8 cellular contexts compared by ENCODE assay signal in genomic region chr11:94511932-94512781, GRCh38. TPM values are rescaled to one million over a fixed set of nuclear protein-coding genes. Genes with fewer than 3 reads are reported as not detected.
DNase-seq lines count a peak whose midpoint lies in the region; ATAC-seq, FAIRE-seq and TF ChIP-seq lines count a peak whose summit lies in the region.

Gene C11orf97, plus strand, starts transcription at chr11:94512461. Its CDS starts 68 bp downstream, at chr11:94512529.

- H3K27me3 Mint-ChIP-seq in activated CD8-positive, alpha-beta T cell treated with anti-CD3 and anti-CD28 coated beads, Interleukin-2, amount 10 ng/mL, durations not matched to agents 7 days and 5 days (ENCODE audit: low read depth) = peaks cover 43% of the 10 kb centered on the region
- peaks cover 12% of the 10 kb centered on the region for H3K27me3 Mint-ChIP-seq in memory B cell

- no peak within 1 kb of the TSS for H4K8ac ChIP-seq in H1 (ENCODE audit: extremely low read depth, insufficient read depth, low read length)

- H3K79me2 ChIP-seq in H1 (ENCODE audit: control insufficient read depth in 1 of 2, insufficient read depth in 2 of 2, low read length in 2 of 2) = no peaks in the 10 kb centered on the region

- H3K9me3 Mint-ChIP-seq in activated CD8-positive, alpha-beta T cell treated with anti-CD3 and anti-CD28 coated beads, Interleukin-2, amount 10 ng/mL, durations not matched to agents 7 days and 5 days (ENCODE audit: insufficient read depth) = no peaks in the 10 kb centered on the region
- H3K9me3 Mint-ChIP-seq in memory B cell = no peaks in the 10 kb centered on the region

- H3K14ac ChIP-seq in H1 (ENCODE audit: insufficient read length) = no peak within 1 kb of the TSS

- peak within 1 kb of the TSS; percentile 66 for H3K4me3 Mint-ChIP-seq in activated CD8-positive, alpha-beta T cell treated with anti-CD3 and anti-CD28 coated beads, Interleukin-2, amount 10 ng/mL, durations not matched to agents 7 days and 5 days
- peak within 1 kb of the TSS; percentile 84 for H3K4me3 Mint-ChIP-seq in memory B cell

- H3K9me3 ChIP-seq in H1 (ENCODE audit: insufficient read depth in 2 of 2, low read depth in 1 of 2, low read length in 1 of 2) = no peaks in the 10 kb centered on the region

- H3K79me1 ChIP-seq in H1 (ENCODE audit: low read depth, low read length) = no peaks in the 10 kb centered on the region; the same call in 1 of the 2 replicates

- peaks cover 0 to 4% (median 0%) of the 10 kb centered on the region in 4 experiments; a peak in 2 of 7 replicates for H3K4me1 ChIP-seq in H1 (replicated peaks in 1 of 4; ENCODE audit: control insufficient read depth in 3 of 4, insufficient read depth in 4 of 4, low read length in 3 of 4)

- no peaks in the 10 kb centered on the region for H3K36me3 Mint-ChIP-seq in activated CD8-positive, alpha-beta T cell treated with anti-CD3 and anti-CD28 coated beads, Interleukin-2, amount 10 ng/mL, durations not matched to agents 7 days and 5 days (ENCODE audit: low read depth)
- no peaks in the 10 kb centered on the region for H3K36me3 Mint-ChIP-seq in memory B cell

- no peak for TF ChIP-seq POLR2A in H1 (IDR thresholded peaks at IDR 0.05; ENCODE audit: control extremely low read depth in 1 of 2, low read depth in 2 of 2, low read length in 2 of 2)

- no peak within 1 kb of the TSS for H3K56ac ChIP-seq in H1 (replicated peaks; ENCODE audit: insufficient read length, low read depth, low read length)

- no peak within 1 kb of the TSS for H3K18ac ChIP-seq in H1 (ENCODE audit: extremely low read depth, low read length)

- DNase-seq in EH (ENCODE audit: low read depth) (peak; percentile 66), H7 (peak; percentile 86), NCI-H1092 (lab: John Stamatoyannopoulos, UW) (peak; percentile 8), H1 (ENCODE audit: low read depth in 1 of 2, low spot score in 2 of 2) (peak; percentile 25 to 88), memory B cell (ENCODE audit: low spot score in 2 of 2) (peak in 1 of 2 donors; percentile 13), NCI-H1105 treated with DMSO at 0.1 percent for 48 hours (lab: John Stamatoyannopoulos, UW) (no peak)
- peak; percentile 68 for DNase-seq in activated CD8-positive, alpha-beta T cell treated with anti-CD3 and anti-CD28 coated beads, Interleukin-2, amount 10 ng/mL, durations not matched to agents 7 days and 5 days
- DNase-seq in stimulated activated CD4-positive, alpha-beta T cell treated with anti-CD3 and anti-CD28 coated beads, TNF-alpha, amount 100 ng/mL, for 24 hours (ENCODE audit: low read depth in 3 of 3) = peak in 2 of 3 experiments; percentile 11 to 48

- no peak within 1 kb of the TSS for H4K91ac ChIP-seq in H1 (replicated peaks; ENCODE audit: insufficient read length, low read length)

- no peak within 1 kb of the TSS for H3K27ac Mint-ChIP-seq in activated CD8-positive, alpha-beta T cell treated with anti-CD3 and anti-CD28 coated beads, Interleukin-2, amount 10 ng/mL, durations not matched to agents 7 days and 5 days
- H3K27ac Mint-ChIP-seq in memory B cell = no peak within 1 kb of the TSS

- peak in 1 of 3 experiments; percentile 0; a peak in 1 of 4 replicates for TF ChIP-seq CTCF in H1 (IDR thresholded peaks at IDR 0.05; ENCODE audit: control extremely low read depth in 1 of 3, insufficient read depth in 1 of 3, low read depth in 1 of 3, low read length in 3 of 3)

- peak within 1 kb of the TSS; percentile 3 for H3K4ac ChIP-seq in H1 (replicated peaks; ENCODE audit: insufficient read length, low read depth, low read length)

- peaks cover 15% of the 10 kb centered on the region for H3K4me1 Mint-ChIP-seq in activated CD8-positive, alpha-beta T cell treated with anti-CD3 and anti-CD28 coated beads, Interleukin-2, amount 10 ng/mL, durations not matched to agents 7 days and 5 days (ENCODE audit: low read depth)
- peaks cover 5% of the 10 kb centered on the region for H3K4me1 Mint-ChIP-seq in memory B cell

- H3K4me3 ChIP-seq in H7 (ENCODE audit: insufficient read depth, low read depth, low read length) (peak within 1 kb of the TSS; percentile 42), H1 (ENCODE audit: extremely low read depth in 1 of 4, insufficient read depth in 2 of 4, low read depth in 3 of 4, low read length in 4 of 4) (peak within 1 kb of the TSS; percentile 40 to 60 (median 53))

- H2BK15ac ChIP-seq in H1 (ENCODE audit: low read length) = no peak within 1 kb of the TSS

- WGBS in H1 (ENCODE audit: extremely low coverage in 1 of 2, insufficient coverage in 1 of 2, insufficient read length in 1 of 2, insufficient replicate concordance in 2 of 2, low coverage in 1 of 2, low lambda C conversion rate in 2 of 2, missing lambda C conversion rate in 1 of 2), 2 experiments = 22% methylated on average over 38 of the region's 53 CpGs; no CpG with 5 or more reads in 1 of the 2 experiments

- H2BK120ac ChIP-seq in H1 (replicated peaks; ENCODE audit: low read depth, low read length) = no peak within 1 kb of the TSS

- 0 out of 3 replicates have a peak, but pooled peaks of 1 of the 2 experiments have one; percentile 9 for TF ChIP-seq EP300 in H1 (IDR thresholded peaks at IDR 0.05; ENCODE audit: borderline replicate concordance in 1 of 2, low read depth in 2 of 2, low read length in 2 of 2)

- peak within 1 kb of the TSS; percentile 72 for H2AFZ ChIP-seq in H1 (ENCODE audit: low read length)

- POLR2A ChIA-PET in activated CD8-positive, alpha-beta T cell treated with anti-CD3 and anti-CD28 coated beads, Interleukin-2, amount 10 ng/mL, durations not matched to agents 7 days and 5 days (lab: Charles Lee) = no interaction called here
- POLR2A ChIA-PET in H1 (lab: Charles Lee; ENCODE audit: partially characterized antibody) = interaction anchor here (0.9 to 1.7 kb wide), 2 partner anchors 20 to 38 kb away, joined by 3 read pairs; no protein-coding TSS in a partner anchor

- H3K27ac ChIP-seq in H1 (ENCODE audit: low read depth, low read length) = no peak within 1 kb of the TSS

- H2AK5ac ChIP-seq in H1 (ENCODE audit: low read depth, low read length) = no peak within 1 kb of the TSS

- H3K23ac ChIP-seq in H1 (ENCODE audit: insufficient read length) = no peak within 1 kb of the TSS

- peaks cover 9% of the 10 kb centered on the region for H3K23me2 ChIP-seq in H1 (ENCODE audit: low read depth, low read length)

- no peaks in the 10 kb centered on the region for H3K36me3 ChIP-seq in H7 (replicated peaks; ENCODE audit: control insufficient read depth, insufficient read depth, low read length)
- H3K36me3 ChIP-seq in H1 (ENCODE audit: control insufficient read depth in 2 of 4, insufficient read depth in 4 of 4, low read length in 3 of 4) = no peaks in the 10 kb centered on the region

- peaks cover 11% of the 10 kb centered on the region for H3K27me3 ChIP-seq in H7 (ENCODE audit: control insufficient read depth, insufficient read depth, low read length)
- H3K27me3 ChIP-seq in H1 (replicated peaks in 1 of 4; ENCODE audit: control insufficient read depth in 3 of 4, extremely low read depth in 1 of 4, insufficient read depth in 3 of 4, low read length in 3 of 4) = peaks cover 0 to 14% (median 13%) of the 10 kb centered on the region in 4 experiments; a peak in 5 of 7 replicates

- FAIRE-seq in H1 (lab: Jason Lieb, UNC) = no peak

- TF ChIP-seq RAD21 in H1 (IDR thresholded peaks at IDR 0.05 in 1 of 2, conservative IDR thresholded peaks at IDR 0.05 in 1 of 2; ENCODE audit: low read depth in 2 of 2, low read length in 2 of 2) = no peak

- H3K4me2 ChIP-seq in H1 (ENCODE audit: insufficient read depth in 1 of 2, low read depth in 2 of 2, low read length in 2 of 2) = peak within 1 kb of the TSS; percentile 73 to 92

- peaks cover 0 to 2% of the 10 kb centered on the region in 2 experiments for H4K20me1 ChIP-seq in H1 (replicated peaks in 1 of 2; ENCODE audit: control insufficient read depth in 1 of 2, insufficient read depth in 2 of 2, low read length in 2 of 2)

- H3K9ac ChIP-seq in H1 (replicated peaks in 1 of 4; ENCODE audit: extremely low read depth in 1 of 4, low read depth in 3 of 4, low read length in 3 of 4) = peak within 1 kb of the TSS in 1 of 4 experiments; percentile 3; a peak in 1 of 7 replicates

- no peak within 1 kb of the TSS for H2BK5ac ChIP-seq in H1 (ENCODE audit: low read depth, low read length)

- no peak within 1 kb of the TSS for H2BK20ac ChIP-seq in H1 (ENCODE audit: low read length)

- no peak within 1 kb of the TSS; the same call in 1 of the 2 replicates for H2BK12ac ChIP-seq in H1 (ENCODE audit: low read depth, low read length)

- ATAC-seq in activated CD8-positive, alpha-beta T cell treated with anti-CD3 and anti-CD28 coated beads, Interleukin-2, amount 10 ng/mL, durations not matched to agents 7 days and 5 days = peak; percentile 90
- ATAC-seq in memory B cell (ENCODE audit: low read depth) = peak; percentile 70

- no peak within 1 kb of the TSS for H4K5ac ChIP-seq in H1 (ENCODE audit: insufficient read length, low read depth, low read length)

- CTCF ChIA-PET in activated CD8-positive, alpha-beta T cell treated with anti-CD3 and anti-CD28 coated beads, Interleukin-2, amount 10 ng/mL, durations not matched to agents 7 days and 5 days (lab: Charles Lee) = interaction anchor here (0.7 to 1.3 kb wide), 4 partner anchors 8 to 617 kb away, joined by 3 read pairs; no protein-coding TSS in a partner anchor
- CTCF ChIA-PET in H1 (lab: Charles Lee; ENCODE audit: partially characterized antibody) = interaction anchor here (0.6 to 2.8 kb wide), 7 partner anchors 9 to 617 kb away, joined by 3 to 16 read pairs (median 4); no protein-coding TSS in a partner anchor

TF ChIP-seq in H1, 55 proteins besides CTCF, POLR2A, EP300 and RAD21 (continues in another document):
- TF ChIP-seq JUN (IDR thresholded peaks at IDR 0.05; ENCODE audit: low read depth, low read length) = no peak
- TF ChIP-seq ASH2L (IDR thresholded peaks at IDR 0.05; ENCODE audit: low read length) = peak; percentile 34
- TF ChIP-seq SP2 (IDR thresholded peaks at IDR 0.05; ENCODE audit: low read length) = no peak
- TF ChIP-seq KDM5A (IDR thresholded peaks at IDR 0.05; ENCODE audit: low read length) = no peak
- no peak for TF ChIP-seq SUZ12 (IDR thresholded peaks at IDR 0.05; ENCODE audit: low read length)
- peak in 1 of 2 experiments; percentile 89; a peak in 2 of 4 replicates for TF ChIP-seq HDAC2 (IDR thresholded peaks at IDR 0.05; ENCODE audit: borderline replicate concordance in 1 of 2, low read depth in 2 of 2, low read length in 2 of 2)

RNA-seq across cellular contexts. Expression of gene C11orf97, which starts in this region (rescaled TPM):
- not detected in 2 replicates for total RNA-seq in H7 (2014; rRNA removed; shearing (Covaris generic))
- not detected for total RNA-seq in activated CD8-positive, alpha-beta T cell treated with anti-CD3 and anti-CD28 coated beads, Interleukin-2, amount 10 ng/mL, durations not matched to agents 7 days and 5 days
- total RNA-seq in H1 (2021; fragmentation: NEBNext Ultra II Directional; extraction: Animal tissue kit (Norgen Biotek cat#: 25700)) = not detected in 2 replicates
- not detected in 2 replicates for polyA plus RNA-seq in H1 (2011; rRNA removed)
- polyA plus RNA-seq in H1 (2011; cell fraction: cytosol; rRNA removed) = not detected
- not detected for polyA plus RNA-seq in H1 (2011; cell fraction: nucleus; rRNA removed)
- polyA plus RNA-seq in H1 (2012, experiment 1 of 2) = not detected in 4 replicates
- not detected for polyA plus RNA-seq in H1 (2012, experiment 2 of 2)
- polyA plus RNA-seq in H1 (2013, experiment 1 of 2) = not detected
- not detected for polyA plus RNA-seq in H1 (2013, experiment 2 of 2)
- not detected in 2 replicates for polyA minus RNA-seq in H1 (2011; rRNA and poly(A)+ RNA removed)
- not detected for polyA minus RNA-seq in H1 (2011; cell fraction: cytosol; rRNA and poly(A)+ RNA removed)
- polyA minus RNA-seq in H1 (2011; cell fraction: nucleus; rRNA and poly(A)+ RNA removed) = not detected

Comparison
In these comparisons a context has a peak if more than half of its experiments do, and no peak if none do; other contexts are left out.
1. Peak in DNase-seq and H3K4me3 ChIP-seq in H7; RNA of the gene not detected or under 1 TPM.
2. Peak in DNase-seq and ATAC-seq in activated CD8-positive, alpha-beta T cell treated with anti-CD3 and anti-CD28 coated beads, Interleukin-2, amount 10 ng/mL, durations not matched to agents 7 days and 5 days; RNA of the gene not detected or under 1 TPM.
3. Peak in DNase-seq, H3K4me3 ChIP-seq and H3K4me2 ChIP-seq in H1; RNA of the gene not detected or under 1 TPM.